In genomic region chr6:154951400-154952200, GRCh38 we compare ENCODE assay signal across 8 cellular contexts. TPM values are rescaled to one million over a fixed set of nuclear protein-coding genes. Genes with fewer than 3 reads are reported as not detected.
DNase-seq lines count a peak whose midpoint lies in the region; ATAC-seq and TF ChIP-seq lines count a peak whose summit lies in the region.

No MANE protein-coding gene starts in this region.

- H4K20me1 ChIP-seq in SU-DHL-6 (ENCODE audit: low read depth, low read length) = no peaks in the 10 kb centered on the region

- ATAC-seq in HG03135 (IDR thresholded peaks at IDR 0.05; ENCODE audit: unreplicated experiment) = peak; percentile 80
- no peak for ATAC-seq in SK-N-SH treated with all-trans-retinoic acid at 6 μM for 48 hours
- ATAC-seq in left colon = no peak

- POLR2A ChIA-PET in MCF 10A (lab: Yijun Ruan, JAX) = interaction anchor here (1.3 kb wide), 1 partner anchor 11 kb away, joined by 3 read pairs; no protein-coding TSS in a partner anchor

- TF ChIP-seq POLR2A in breast epithelium (IDR thresholded peaks at IDR 0.05) = no peak
- TF ChIP-seq POLR2A in tibial nerve (IDR thresholded peaks at IDR 0.05) = no peak
- no peak for TF ChIP-seq POLR2A in prostate gland (IDR thresholded peaks at IDR 0.05)

- CTCF ChIA-PET in MCF 10A (lab: Yijun Ruan, JAX) = interaction anchor here (2.6 kb wide), 1 partner anchor 23 kb away, joined by 7 read pairs; no protein-coding TSS in a partner anchor

- H3K4me1 ChIP-seq in breast epithelium (no peaks in the 10 kb centered on the region), tibial nerve (no peaks in the 10 kb centered on the region), prostate gland (replicated peaks) (no peaks in the 10 kb centered on the region)

- H3K9me3 ChIP-seq in breast epithelium = no peaks in the 10 kb centered on the region
- no peaks in the 10 kb centered on the region for H3K9me3 ChIP-seq in SU-DHL-6 (ENCODE audit: insufficient read depth, low read length)
- no peaks in the 10 kb centered on the region for H3K9me3 ChIP-seq in tibial nerve
- no peaks in the 10 kb centered on the region for H3K9me3 ChIP-seq in prostate gland

- H3K36me3 ChIP-seq in breast epithelium (no peaks in the 10 kb centered on the region), SU-DHL-6 (ENCODE audit: low read length) (no peaks in the 10 kb centered on the region), tibial nerve (peaks cover 0 to 56% (median 0%) of the 10 kb centered on the region in 3 donors), prostate gland (no peaks in the 10 kb centered on the region)

- H3K79me2 ChIP-seq in SU-DHL-6 (ENCODE audit: insufficient read depth, low read length) = no peaks in the 10 kb centered on the region

- DNase-seq in MCF 10A (ENCODE audit: unreplicated experiment) = peak; percentile 35
- DNase-seq in breast epithelium (ENCODE audit: low spot score in 2 of 2) = no peak
- DNase-seq in tibial nerve (ENCODE audit: low spot score in 2 of 2) = no peak
- no peak for DNase-seq in prostate gland (ENCODE audit: low spot score)
- DNase-seq in left colon = no peak

- no peak overlapping the region for H3K4me3 ChIP-seq in breast epithelium
- H3K4me3 ChIP-seq in SU-DHL-6 (ENCODE audit: insufficient read depth, low read length, poor library complexity, severe bottlenecking) = peak overlapping the region; percentile 7
- no peak overlapping the region for H3K4me3 ChIP-seq in tibial nerve
- H3K4me3 ChIP-seq in prostate gland = no peak overlapping the region

- intact Hi-C loops in MCF 10A (cut with micrococcal nuclease) = no loop called here
- intact Hi-C loops in breast epithelium (cut with DNase I; ENCODE audit: low total_unique reads) = loop anchor here (10.0 kb wide), 1 partner anchor 203 kb away; no protein-coding TSS in a partner anchor
- intact Hi-C loops in prostate gland (cut with DNase I) = no loop called here
- intact Hi-C loops in left colon (cut with DNase I, micrococcal nuclease) = no loop called here

- no peaks in the 10 kb centered on the region for H3K27me3 Mint-ChIP-seq in MCF 10A (ENCODE audit: insufficient read depth, unreplicated experiment)

- peak overlapping the region; percentile 10; the same call in 1 of the 2 replicates for H3K9ac ChIP-seq in SU-DHL-6 (ENCODE audit: low read length)

- no peak for TF ChIP-seq CTCF in MCF 10A (IDR thresholded peaks at IDR 0.05; ENCODE audit: unreplicated experiment)
- TF ChIP-seq CTCF in breast epithelium (IDR thresholded peaks at IDR 0.05) = no peak
- TF ChIP-seq CTCF in SU-DHL-6 (IDR thresholded peaks at IDR 0.05; ENCODE audit: insufficient read depth, low read length, poor library complexity, severe bottlenecking) = no peak
- no peak for TF ChIP-seq CTCF in tibial nerve (IDR thresholded peaks at IDR 0.05)
- no peak for TF ChIP-seq CTCF in prostate gland (IDR thresholded peaks at IDR 0.05)

- H3K27me3 ChIP-seq in breast epithelium (no peaks in the 10 kb centered on the region), SU-DHL-6 (ENCODE audit: low read length) (no peaks in the 10 kb centered on the region), tibial nerve (no peaks in the 10 kb centered on the region), prostate gland (replicated peaks; ENCODE audit: insufficient read depth) (no peaks in the 10 kb centered on the region)

- 0 out of 2 replicates have a peak, but pooled peaks cover 5% of the 10 kb centered on the region for H3F3A ChIP-seq in SU-DHL-6 (ENCODE audit: insufficient read depth)

- BruUV-seq in MCF 10A (replicated peaks; lab: Mats Ljungman, UMichigan) = no TSS peak

- peak overlapping the region; percentile 30 for H3K4me2 ChIP-seq in SU-DHL-6 (ENCODE audit: low read depth, low read length, poor library complexity, severe bottlenecking)

- TF ChIP-seq EP300 in tibial nerve (IDR thresholded peaks at IDR 0.05) = no peak

- no peak overlapping the region for H2AFZ ChIP-seq in SU-DHL-6 (ENCODE audit: low read depth, low read length, severe bottlenecking)

- peaks cover 10% of the 10 kb centered on the region for H3K4me1 Mint-ChIP-seq in MCF 10A (ENCODE audit: insufficient read depth, unreplicated experiment)

- H3K27ac ChIP-seq in breast epithelium (no peak overlapping the region), SU-DHL-6 (ENCODE audit: low read depth, low read length) (peak overlapping the region; percentile 63), tibial nerve (no peak overlapping the region), prostate gland (no peak overlapping the region)

- H3K36me3 Mint-ChIP-seq in MCF 10A (ENCODE audit: insufficient read depth, unreplicated experiment) = no peaks in the 10 kb centered on the region

- WGBS in tibial nerve, 2 donors = 73 to 80% methylated on average over 10 of the region's 10 CpGs
- 67% methylated on average over 10 of the region's 10 CpGs for WGBS in prostate gland

- H3K27ac Mint-ChIP-seq in MCF 10A (ENCODE audit: low read depth, unreplicated experiment) = no peak overlapping the region

- H3K9me2 ChIP-seq in SU-DHL-6 (replicated peaks; ENCODE audit: insufficient read depth, low read length) = no peaks in the 10 kb centered on the region

- H3K9me3 Mint-ChIP-seq in MCF 10A (ENCODE audit: unreplicated experiment) = no peaks in the 10 kb centered on the region

- no peak overlapping the region for H3K4me3 Mint-ChIP-seq in MCF 10A (ENCODE audit: unreplicated experiment)

TF ChIP-seq in SK-N-SH treated with all-trans-retinoic acid at 6 μM for 48 hours, 23 proteins besides CTCF, POLR2A, EP300 and RAD21:
- TF ChIP-seq, protein P1, sequence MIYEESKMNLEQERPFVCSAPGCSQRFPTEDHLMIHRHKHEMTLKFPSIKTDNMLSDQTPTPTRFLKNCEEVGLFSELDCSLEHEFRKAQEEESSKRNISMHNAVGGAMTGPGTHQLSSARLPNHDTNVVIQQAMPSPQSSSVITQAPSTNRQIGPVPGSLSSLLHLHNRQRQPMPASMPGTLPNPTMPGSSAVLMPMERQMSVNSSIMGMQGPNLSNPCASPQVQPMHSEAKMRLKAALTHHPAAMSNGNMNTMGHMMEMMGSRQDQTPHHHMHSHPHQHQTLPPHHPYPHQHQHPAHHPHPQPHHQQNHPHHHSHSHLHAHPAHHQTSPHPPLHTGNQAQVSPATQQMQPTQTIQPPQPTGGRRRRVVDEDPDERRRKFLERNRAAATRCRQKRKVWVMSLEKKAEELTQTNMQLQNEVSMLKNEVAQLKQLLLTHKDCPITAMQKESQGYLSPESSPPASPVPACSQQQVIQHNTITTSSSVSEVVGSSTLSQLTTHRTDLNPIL (CRISPR knock-in tag; IDR thresholded peaks at IDR 0.05; ENCODE audit: low read depth) = no peak
- TF ChIP-seq BACH2 (CRISPR knock-in tag; IDR thresholded peaks at IDR 0.05; ENCODE audit: borderline replicate concordance) (no peak), ESRRG (CRISPR knock-in tag; IDR thresholded peaks at IDR 0.05) (no peak), ISL1 (CRISPR knock-in tag; IDR thresholded peaks at IDR 0.05) (no peak), ZFP30 (CRISPR knock-in tag; IDR thresholded peaks at IDR 0.05) (no peak), TCF4 (CRISPR knock-in tag; IDR thresholded peaks at IDR 0.05; ENCODE audit: borderline replicate concordance) (no peak), ZNF70 (CRISPR knock-in tag; IDR thresholded peaks at IDR 0.05) (no peak), ZNF565 (CRISPR knock-in tag; conservative IDR thresholded peaks at IDR 0.05; ENCODE audit: low read depth) (no peak), ZC3H10 (CRISPR knock-in tag; IDR thresholded peaks at IDR 0.05) (no peak), TSHZ2 (CRISPR knock-in tag; IDR thresholded peaks at IDR 0.05) (no peak), GLIS3 (CRISPR knock-in tag; IDR thresholded peaks at IDR 0.05) (no peak), OSR1 (CRISPR knock-in tag; IDR thresholded peaks at IDR 0.05) (no peak)
- TF ChIP-seq, protein P2, sequence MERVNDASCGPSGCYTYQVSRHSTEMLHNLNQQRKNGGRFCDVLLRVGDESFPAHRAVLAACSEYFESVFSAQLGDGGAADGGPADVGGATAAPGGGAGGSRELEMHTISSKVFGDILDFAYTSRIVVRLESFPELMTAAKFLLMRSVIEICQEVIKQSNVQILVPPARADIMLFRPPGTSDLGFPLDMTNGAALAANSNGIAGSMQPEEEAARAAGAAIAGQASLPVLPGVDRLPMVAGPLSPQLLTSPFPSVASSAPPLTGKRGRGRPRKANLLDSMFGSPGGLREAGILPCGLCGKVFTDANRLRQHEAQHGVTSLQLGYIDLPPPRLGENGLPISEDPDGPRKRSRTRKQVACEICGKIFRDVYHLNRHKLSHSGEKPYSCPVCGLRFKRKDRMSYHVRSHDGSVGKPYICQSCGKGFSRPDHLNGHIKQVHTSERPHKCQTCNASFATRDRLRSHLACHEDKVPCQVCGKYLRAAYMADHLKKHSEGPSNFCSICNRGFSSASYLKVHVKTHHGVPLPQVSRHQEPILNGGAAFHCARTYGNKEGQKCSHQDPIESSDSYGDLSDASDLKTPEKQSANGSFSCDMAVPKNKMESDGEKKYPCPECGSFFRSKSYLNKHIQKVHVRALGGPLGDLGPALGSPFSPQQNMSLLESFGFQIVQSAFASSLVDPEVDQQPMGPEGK (CRISPR knock-in tag; IDR thresholded peaks at IDR 0.05; ENCODE audit: borderline replicate concordance) = no peak

RNA-seq across cellular contexts. Expression of gene TIAM2, which starts 43.5 kb away (rescaled TPM):
- 3.1 and 4.8 TPM in 2 replicates for total RNA-seq in MCF 10A (2022)
- total RNA-seq in breast epithelium = 10 to 100 TPM in 2 of 3 donors, 1 to 10 TPM in 1; 5.8 to 32.3 (median 12.8) TPM
- total RNA-seq in tibial nerve = 10 to 100 TPM in 2 of 4 donors, 1 to 10 TPM in 2; 9.2 to 18.2 (median 11.4) TPM
- 10 to 100 TPM; 13.1 to 21.6 TPM for total RNA-seq in prostate gland
- 1 to 10 TPM; 5.9 to 6.2 TPM for total RNA-seq in left colon
